In the genomic region with DNA sequence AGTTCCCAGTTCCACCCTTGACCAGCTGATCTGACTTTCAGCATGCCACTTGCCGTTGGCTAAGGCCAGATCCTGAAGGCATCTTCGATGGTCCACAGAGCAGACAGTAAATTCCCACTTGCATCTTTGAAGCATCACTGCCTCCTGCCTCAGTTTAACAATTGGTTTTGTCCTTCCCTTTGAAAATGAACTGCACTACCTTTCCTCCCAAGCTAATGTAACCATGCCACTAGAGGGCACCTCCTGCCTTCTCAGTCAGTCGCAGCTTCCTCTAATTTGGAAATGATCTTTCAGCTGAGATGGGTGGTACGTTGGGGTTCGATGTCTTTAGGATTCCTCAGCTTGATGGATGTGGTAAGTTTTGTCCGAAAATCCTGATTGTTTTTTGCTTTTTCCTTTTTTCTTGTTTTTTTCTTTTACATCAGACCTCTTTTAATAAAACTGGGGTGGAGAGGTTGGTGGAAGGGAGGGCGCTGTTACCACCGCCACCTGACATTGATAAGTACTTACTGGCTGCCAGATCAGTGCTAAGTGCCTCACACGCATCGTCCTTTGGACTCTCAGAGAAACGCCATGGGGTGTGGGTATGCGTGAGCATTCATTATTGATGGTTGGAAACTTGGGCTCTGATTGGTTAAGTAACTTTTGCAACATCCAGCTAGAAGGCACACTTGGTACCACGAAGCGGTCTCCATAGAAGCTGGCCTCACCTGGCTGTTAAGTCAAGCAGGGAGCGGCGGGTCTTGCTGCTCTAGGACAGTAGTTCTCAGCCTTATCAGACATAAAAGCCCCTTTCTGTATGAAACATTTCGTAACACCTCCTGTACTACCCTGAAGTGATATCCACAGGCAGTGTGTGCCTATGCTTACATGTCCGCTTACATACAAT, we compare ENCODE assay signal across 8 cellular contexts. TPM values are rescaled to one million over a fixed set of nuclear protein-coding genes. Genes with fewer than 3 reads are reported as not detected.
DNase-seq lines count a peak whose midpoint lies in the region; ATAC-seq and TF ChIP-seq lines count a peak whose summit lies in the region.

No MANE protein-coding gene starts in this region.

- H3K36me3 ChIP-seq in BE2C, result no peaks in the 10 kb centered on the region

- peak; percentile 40 for ATAC-seq in GM19035 (IDR thresholded peaks at IDR 0.05; ENCODE audit: unreplicated experiment)
- peak; percentile 47 for ATAC-seq in HG03354 (IDR thresholded peaks at IDR 0.05; ENCODE audit: poor library complexity, severe bottlenecking, unreplicated experiment)

- DNase-seq in BE2C (peak; percentile 62), NCI-H524 treated with DMSO at 0.1 percent for 48 hours (lab: John Stamatoyannopoulos, UW) (peak; percentile 51), medulla oblongata (ENCODE audit: extremely low spot score) (peak; percentile 87)
- DNase-seq in activated CD4-positive, alpha-beta T cell treated with anti-CD3 and anti-CD28 coated beads, Interleukin-2, amount 50 U/mL, for 1 hour, result peak; percentile 46
- DNase-seq in effector CD8-positive, alpha-beta T cell (lab: John Stamatoyannopoulos, UW), result peak; percentile 18
- DNase-seq in stimulated activated CD8-positive, alpha-beta memory T cell treated with anti-CD3 and anti-CD28 coated beads, Interleukin-15, amount 100 ng/mL, for 1 hour (ENCODE audit: low read depth), result peak; percentile 17

- H3K27me3 ChIP-seq in BE2C, result peaks cover 13% of the 10 kb centered on the region; the same call in 1 of the 2 replicates

- H3K4me3 ChIP-seq in BE2C (ENCODE audit: low read depth, low read length), result peak overlapping the region; percentile 58

- no peaks in the 10 kb centered on the region for H3K9me3 ChIP-seq in BE2C

- TF ChIP-seq CTCF in BE2C (IDR thresholded peaks at IDR 0.05; ENCODE audit: low read depth, low read length), result peak; percentile 97

- H3K4me1 ChIP-seq in BE2C, result peaks cover 2% of the 10 kb centered on the region; the same call in 1 of the 2 replicates

RNA-seq across cellular contexts. Expression of a gene that starts 16.9 kb away (rescaled TPM):
- polyA plus RNA-seq in BE2C (2012; ENCODE audit: insufficient read depth, insufficient read length, low read depth), result 20.5 TPM

RNA-seq across cellular contexts. Expression of a gene that starts 19.7 kb away (rescaled TPM):
- 40.0 TPM for polyA plus RNA-seq in BE2C (2012; ENCODE audit: insufficient read depth, insufficient read length, low read depth)

RNA-seq across cellular contexts. Expression of a gene that starts 38.7 kb away (rescaled TPM):
- polyA plus RNA-seq in BE2C (2012; ENCODE audit: insufficient read depth, insufficient read length, low read depth), result 4.0 TPM

Comparison
In these comparisons a context has a peak if more than half of its experiments do, and no peak if none do; other contexts are left out.
1. Peak in every context shown above with its lines: DNase-seq, ATAC-seq and H3K4me3 ChIP-seq.
2. DNase-seq: peak in every context shown above with its lines; median percentile 87 in medulla oblongata; 62 in BE2C; 51 in NCI-H524 treated with DMSO at 0.1 percent for 48 hours; 46 in activated CD4-positive, alpha-beta T cell treated with anti-CD3 and anti-CD28 coated beads, Interleukin-2, amount 50 U/mL, for 1 hour; 18 in effector CD8-positive, alpha-beta T cell; 17 in stimulated activated CD8-positive, alpha-beta memory T cell treated with anti-CD3 and anti-CD28 coated beads, Interleukin-15, amount 100 ng/mL, for 1 hour.